ENCODE assay signal across 24 cellular contexts in the genomic region with DNA sequence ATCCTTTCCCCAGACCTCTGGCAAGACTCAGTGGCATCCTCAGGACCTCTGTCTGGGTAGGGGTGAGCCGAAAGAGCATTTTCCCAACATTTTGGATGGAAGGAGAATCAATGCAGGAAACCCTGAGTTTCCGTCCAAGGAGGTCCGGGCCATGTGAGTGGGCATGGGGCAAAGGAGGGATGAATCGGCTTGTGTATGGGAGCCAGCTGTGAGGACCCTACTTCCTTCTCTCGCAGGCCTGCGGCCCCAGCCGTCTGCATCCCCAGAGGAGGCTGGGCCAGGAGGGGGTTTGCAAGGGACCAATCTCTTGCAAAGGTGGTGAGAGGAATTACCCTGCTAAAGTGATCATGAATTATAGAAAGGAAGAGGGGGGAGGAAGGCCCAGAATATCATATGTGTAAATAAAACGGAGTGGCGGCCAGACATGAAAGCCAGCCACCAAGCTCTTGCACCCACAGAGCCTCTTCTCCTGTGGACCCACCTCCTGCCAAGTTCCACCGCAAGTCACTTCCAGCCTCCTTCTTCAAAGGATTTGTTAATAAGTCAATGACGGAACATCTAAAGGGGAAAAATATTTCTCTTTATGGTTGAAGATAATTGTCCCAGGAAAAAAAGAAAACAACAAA. TPM values are rescaled to one million over a fixed set of nuclear protein-coding genes. Genes with fewer than 3 reads are reported as not detected.
"Had no signal": no experiment of that assay in that cellular context is flagged by ENCODE, and none has a peak within 500 bp of the region (broad histone marks: within the 10 kb centered on the region; RNA-seq: fewer than 3 reads in every experiment).

No MANE protein-coding gene starts in this region.

- H3K4me1 Mint-ChIP-seq: activated CD4-positive, alpha-beta T cell treated with anti-CD3 and anti-CD28 coated beads for 36 hours; activated naive CD8-positive, alpha-beta T cell treated with anti-CD3 and anti-CD28 coated beads for 36 hours; activated T-helper 17 cell treated with anti-CD3 and anti-CD28 coated beads, Interleukin-2, amount 50 U/mL, for 72 hours had no signal

- H3K36me3 Mint-ChIP-seq: activated naive CD8-positive, alpha-beta T cell treated with anti-CD3 and anti-CD28 coated beads for 36 hours; type B pancreatic cell had no signal

- H3K27ac Mint-ChIP-seq: activated B cell treated with CpG ODN at 0.5 μM for 24 hours; activated CD4-positive, alpha-beta T cell treated with anti-CD3 and anti-CD28 coated beads for 36 hours; activated naive CD8-positive, alpha-beta T cell treated with anti-CD3 and anti-CD28 coated beads for 36 hours; activated T-cell treated with anti-CD3 and anti-CD28 coated beads, Interleukin-2, amount 50 U/mL, for 24 hours; activated T-helper 17 cell treated with anti-CD3 and anti-CD28 coated beads, Interleukin-2, amount 50 U/mL, for 72 hours; progenitor cell of endocrine pancreas; type B pancreatic cell had no signal

- H3K4me3 Mint-ChIP-seq: activated B cell treated with CpG ODN at 0.5 μM for 24 hours; activated CD4-positive, alpha-beta T cell treated with anti-CD3 and anti-CD28 coated beads for 36 hours; activated naive CD8-positive, alpha-beta T cell treated with anti-CD3 and anti-CD28 coated beads for 36 hours; activated T-cell treated with anti-CD3 and anti-CD28 coated beads, Interleukin-2, amount 50 U/mL, for 24 hours; activated T-helper 17 cell treated with anti-CD3 and anti-CD28 coated beads, Interleukin-2, amount 50 U/mL, for 72 hours; neural crest cell; type B pancreatic cell had no signal

- DNase-seq: activated B cell treated with CpG ODN at 0.5 μM for 24 hours; activated CD4-positive, alpha-beta T cell treated with anti-CD3 and anti-CD28 coated beads for 36 hours; activated CD4-positive, alpha-beta T cell treated with anti-CD3 and anti-CD28 coated beads, Interleukin-2, amount 50 U/mL, for 4 hours; activated CD8-positive, alpha-beta memory T cell treated with anti-CD3 and anti-CD28 coated beads for 24 hours; activated CD8-positive, alpha-beta memory T cell treated with anti-CD3 and anti-CD28 coated beads, Interleukin-2, amount 50 U/mL, for 4 hours; activated naive CD8-positive, alpha-beta T cell treated with anti-CD3 and anti-CD28 coated beads for 36 hours; activated T-cell treated with anti-CD3 and anti-CD28 coated beads, Interleukin-2, amount 50 U/mL, for 24 hours; effector CD4-positive, alpha-beta T cell; foreskin keratinocyte; kidney; lower lobe of right lung; mesendoderm; mucosa of descending colon; stimulated activated CD4-positive, alpha-beta T cell treated with anti-CD3 and anti-CD28 coated beads, Interleukin-4, amount 100 ng/mL, for 24 hours; stimulated activated naive CD4-positive, alpha-beta T cell treated with Interleukin-2 at 50 U/mL for 16 hours; T1000 had no signal

- ATAC-seq: activated CD4-positive, alpha-beta T cell treated with anti-CD3 and anti-CD28 coated beads for 36 hours; activated T-helper 17 cell treated with anti-CD3 and anti-CD28 coated beads, Interleukin-2, amount 50 U/mL, for 72 hours; foreskin keratinocyte; lower lobe of right lung; mucosa of descending colon had no signal

- H3K9me3 Mint-ChIP-seq: activated B cell treated with CpG ODN at 0.5 μM for 24 hours; activated naive CD8-positive, alpha-beta T cell treated with anti-CD3 and anti-CD28 coated beads for 36 hours; activated T-cell treated with anti-CD3 and anti-CD28 coated beads, Interleukin-2, amount 50 U/mL, for 24 hours; activated T-helper 17 cell treated with anti-CD3 and anti-CD28 coated beads, Interleukin-2, amount 50 U/mL, for 72 hours; neural crest cell; type B pancreatic cell had no signal

RNA-seq across cellular contexts. Expression of gene POU3F1, which starts 48.2 kb away (rescaled TPM):
- total RNA-seq: cerebellum, glomerular endothelial cell, kidney, lower lobe of right lung, mucosa of descending colon, thoracic aorta, vagina had no signal
